Comparison of ENCODE assay signal across 9 cellular contexts in genomic region chr4:24551492-24552330, GRCh38. TPM values are rescaled to one million over a fixed set of nuclear protein-coding genes. Genes with fewer than 3 reads are reported as not detected.
DNase-seq lines count a peak whose midpoint lies in the region; ATAC-seq, FAIRE-seq and TF ChIP-seq lines count a peak whose summit lies in the region.
"Had no signal": no experiment of that assay in that cellular context is flagged by ENCODE, and none has a peak within 500 bp of the region (broad histone marks: within the 10 kb centered on the region; RNA-seq: fewer than 3 reads in every experiment).

No MANE protein-coding gene starts in this region.

- intact Hi-C loops in pancreas (cut with DNase I), result no loop called here

- H3K4me3 ChIP-seq in NB4 (ENCODE audit: low read depth, low read length) (no peak overlapping the region), pancreas (no peak overlapping the region)

- 64 to 68% methylated on average over 2 of the region's 2 CpGs for WGBS in pancreas, 2 donors

- DNase-seq in NOMO-1 treated with DMSO at 0.1 percent for 48 hours (lab: John Stamatoyannopoulos, UW; ENCODE audit: unreplicated experiment), result peak; percentile 11
- no peak for DNase-seq in NOMO-1 treated with dmso at 0.1 percent for 144 hours (lab: John Stamatoyannopoulos, UW; ENCODE audit: unreplicated experiment)
- DNase-seq in NB4 (ENCODE audit: low read depth), result peak; percentile 36
- DNase-seq in epithelial cell of prostate (ENCODE audit: low read depth, low spot score), result no peak
- DNase-seq in pancreas, result no peak
- DNase-seq in inferior parietal cortex (ENCODE audit: extremely low spot score), result no peak
- no peak for DNase-seq in GM19238 (ENCODE audit: insufficient read length, low spot score)
- DNase-seq: naive B cell had no signal

- peak; percentile 92 for FAIRE-seq in pancreas (lab: Jason Lieb, UNC)

- no peaks in the 10 kb centered on the region for H3K9me3 ChIP-seq in pancreas

- peak overlapping the region; percentile 29 for H3K27ac ChIP-seq in epithelial cell of prostate
- H3K27ac ChIP-seq in pancreas, result no peak overlapping the region

- no peak for TF ChIP-seq POLR2A in NB4 (IDR thresholded peaks at IDR 0.05; ENCODE audit: extremely low read depth, insufficient read length)

- TF ChIP-seq CTCF in NB4 (IDR thresholded peaks at IDR 0.05; ENCODE audit: low read depth, low read length) (no peak), pancreas (IDR thresholded peaks at IDR 0.05) (peak in 1 of 4 donors; percentile 17)

- ATAC-seq in pancreas (peak; percentile 53 to 84 (median 67)), HG03442 (IDR thresholded peaks at IDR 0.05; ENCODE audit: unreplicated experiment) (no peak)

- H3K36me3 ChIP-seq in pancreas, result peaks cover 0 to 20% (median 3%) of the 10 kb centered on the region in 3 donors

- H3K4me1 ChIP-seq in pancreas, result peaks cover 7 to 21% (median 16%) of the 10 kb centered on the region in 3 donors

- no peaks in the 10 kb centered on the region for H3K27me3 ChIP-seq in pancreas

RNA-seq across cellular contexts. Expression of gene DHX15, which starts 32.6 kb away (rescaled TPM):
- 10 to 100 TPM; 32.8 to 61.8 (median 46.0) TPM for total RNA-seq in pancreas
- 10 to 100 TPM; 39.0 to 74.6 TPM for polyA plus RNA-seq in pancreas

Comparison
In these comparisons a context has a peak if more than half of its experiments do, and no peak if none do; other contexts are left out.
1. DNase-seq: peak in NOMO-1 treated with DMSO at 0.1 percent for 48 hours (single experiment) and NB4 (single experiment); none in NOMO-1 treated with dmso at 0.1 percent for 144 hours (single experiment), epithelial cell of prostate (single experiment), pancreas (0 of 6), inferior parietal cortex (single experiment) and GM19238 (single experiment).